Comparison of ENCODE assay signal across 17 cellular contexts in genomic region chr21:46082638-46083270, GRCh38. TPM values are rescaled to one million over a fixed set of nuclear protein-coding genes. Genes with fewer than 3 reads are reported as not detected.
DNase-seq lines count a peak whose midpoint lies in the region; TF ChIP-seq lines count a peak whose summit lies in the region.
"Had no signal": no experiment of that assay in that cellular context is flagged by ENCODE, and none has a peak within 500 bp of the region (broad histone marks: within the 10 kb centered on the region; RNA-seq: fewer than 3 reads in every experiment).

No MANE protein-coding gene starts in this region.

- DNase-seq in activated CD4-positive, alpha-beta memory T cell treated with anti-CD3 and anti-CD28 coated beads, Interleukin-2, amount 10 ng/mL, durations not matched to agents 7 days and 5 days = peak; percentile 13
- DNase-seq in activated CD4-positive, alpha-beta memory T cell treated with anti-CD3 and anti-CD28 coated beads for 36 hours = no peak
- DNase-seq in endodermal cell = peak; percentile 33
- no peak for DNase-seq in neural crest cell (ENCODE audit: low read depth, low spot score)
- DNase-seq in globus pallidus (ENCODE audit: low spot score) = no peak
- DNase-seq in T-helper 2 cell = no peak
- no peak for DNase-seq in C1 segment of cervical spinal cord (lab: John Stamatoyannopoulos, UW)
- DNase-seq: 8988T; activated naive CD4-positive, alpha-beta T cell; gastrocnemius medialis; stimulated activated CD4-positive, alpha-beta T cell treated with anti-CD3 and anti-CD28 coated beads, Interleukin-4, amount 100 ng/mL, for 4 hours; stimulated activated CD8-positive, alpha-beta memory T cell treated with anti-CD3 and anti-CD28 coated beads, Interleukin-4, amount 100 ng/mL, for 48 hours had no signal

- H3K36me3 ChIP-seq in endodermal cell (ENCODE audit: control insufficient read depth, insufficient read depth, low read length) = no peaks in the 10 kb centered on the region
- H3K36me3 ChIP-seq in urinary bladder (ENCODE audit: insufficient read depth) = no peaks in the 10 kb centered on the region
- H3K36me3 ChIP-seq: BLaER1, gastrocnemius medialis, lower lobe of right lung, thoracic aorta had no signal

- 88 to 90% methylated on average over 5 to 14 of the region's 14 CpGs for WGBS in endodermal cell (ENCODE audit: insufficient coverage in 1 of 2, insufficient read length in 1 of 2), 2 experiments
- 86% methylated on average over 14 of the region's 14 CpGs for WGBS in urinary bladder

- H3K27me3 ChIP-seq in endodermal cell (ENCODE audit: control insufficient read depth, insufficient read depth, low read length, poor library complexity, severe bottlenecking) = no peaks in the 10 kb centered on the region
- H3K27me3 ChIP-seq: BLaER1 had no signal

- no peak overlapping the region for H3K27ac Mint-ChIP-seq in activated CD4-positive, alpha-beta memory T cell treated with anti-CD3 and anti-CD28 coated beads, Interleukin-2, amount 10 ng/mL, durations not matched to agents 7 days and 5 days
- H3K27ac Mint-ChIP-seq in activated CD4-positive, alpha-beta memory T cell treated with anti-CD3 and anti-CD28 coated beads for 36 hours = no peak overlapping the region
- H3K27ac Mint-ChIP-seq in endodermal cell (no peak overlapping the region), neural crest cell (ENCODE audit: unreplicated experiment) (peak overlapping the region; percentile 81)

- intact Hi-C loops in activated CD4-positive, alpha-beta memory T cell treated with anti-CD3 and anti-CD28 coated beads for 36 hours (cut with micrococcal nuclease) = no loop called here

- no peak overlapping the region for H3K4me3 Mint-ChIP-seq in activated CD4-positive, alpha-beta memory T cell treated with anti-CD3 and anti-CD28 coated beads, Interleukin-2, amount 10 ng/mL, durations not matched to agents 7 days and 5 days
- H3K4me3 Mint-ChIP-seq in activated CD4-positive, alpha-beta memory T cell treated with anti-CD3 and anti-CD28 coated beads for 36 hours = no peak overlapping the region
- H3K4me3 Mint-ChIP-seq in endodermal cell (no peak overlapping the region), neural crest cell (no peak overlapping the region)

- H3K9ac ChIP-seq in endodermal cell (ENCODE audit: extremely low read depth, low read length, poor library complexity, severe bottlenecking) = no peak overlapping the region
- H3K9ac ChIP-seq: BLaER1 had no signal

- CTCF ChIA-PET in activated CD4-positive, alpha-beta memory T cell treated with anti-CD3 and anti-CD28 coated beads, Interleukin-2, amount 10 ng/mL, durations not matched to agents 7 days and 5 days (lab: Charles Lee) = no interaction called here
- CTCF ChIA-PET in activated CD4-positive, alpha-beta memory T cell treated with anti-CD3 and anti-CD28 coated beads for 36 hours (lab: Charles Lee) = no interaction called here

- peaks cover 5% of the 10 kb centered on the region for H3K9me3 Mint-ChIP-seq in activated CD4-positive, alpha-beta memory T cell treated with anti-CD3 and anti-CD28 coated beads, Interleukin-2, amount 10 ng/mL, durations not matched to agents 7 days and 5 days
- peaks cover 14% of the 10 kb centered on the region for H3K9me3 Mint-ChIP-seq in activated CD4-positive, alpha-beta memory T cell treated with anti-CD3 and anti-CD28 coated beads for 36 hours
- H3K9me3 Mint-ChIP-seq in endodermal cell = peaks cover 14% of the 10 kb centered on the region
- H3K9me3 Mint-ChIP-seq in neural crest cell = peaks cover 3% of the 10 kb centered on the region

- H3K27me3 Mint-ChIP-seq in activated CD4-positive, alpha-beta memory T cell treated with anti-CD3 and anti-CD28 coated beads, Interleukin-2, amount 10 ng/mL, durations not matched to agents 7 days and 5 days = peaks cover 2% of the 10 kb centered on the region
- H3K27me3 Mint-ChIP-seq in activated CD4-positive, alpha-beta memory T cell treated with anti-CD3 and anti-CD28 coated beads for 36 hours = no peaks in the 10 kb centered on the region
- H3K27me3 Mint-ChIP-seq in endodermal cell (ENCODE audit: insufficient read depth) (no peaks in the 10 kb centered on the region), neural crest cell (ENCODE audit: low read depth) (peaks cover 3% of the 10 kb centered on the region)

- H3K4me3 ChIP-seq in endodermal cell (ENCODE audit: low read length) = no peak overlapping the region
- H3K4me3 ChIP-seq in urinary bladder (ENCODE audit: low read depth, low read length) = no peak overlapping the region
- H3K4me3 ChIP-seq: BLaER1, gastrocnemius medialis, GM12878, lower lobe of right lung, thoracic aorta had no signal

- POLR2A ChIA-PET in activated CD4-positive, alpha-beta memory T cell treated with anti-CD3 and anti-CD28 coated beads, Interleukin-2, amount 10 ng/mL, durations not matched to agents 7 days and 5 days (lab: Charles Lee) = no interaction called here
- POLR2A ChIA-PET in activated CD4-positive, alpha-beta memory T cell treated with anti-CD3 and anti-CD28 coated beads for 36 hours (lab: Charles Lee) = no interaction called here

- no peaks in the 10 kb centered on the region for H3K4me1 Mint-ChIP-seq in activated CD4-positive, alpha-beta memory T cell treated with anti-CD3 and anti-CD28 coated beads, Interleukin-2, amount 10 ng/mL, durations not matched to agents 7 days and 5 days
- H3K4me1 Mint-ChIP-seq in activated CD4-positive, alpha-beta memory T cell treated with anti-CD3 and anti-CD28 coated beads for 36 hours (ENCODE audit: low read depth) = no peaks in the 10 kb centered on the region
- H3K4me1 Mint-ChIP-seq in endodermal cell (no peaks in the 10 kb centered on the region), neural crest cell (no peaks in the 10 kb centered on the region)

- H3K4me1 ChIP-seq in endodermal cell (ENCODE audit: control insufficient read depth, insufficient read depth, low read length) = no peaks in the 10 kb centered on the region
- H3K4me1 ChIP-seq in urinary bladder (ENCODE audit: insufficient read depth) = no peaks in the 10 kb centered on the region
- H3K4me1 ChIP-seq: gastrocnemius medialis, lower lobe of right lung had no signal

- H3K27ac ChIP-seq in endodermal cell (ENCODE audit: low read depth, low read length) (no peak overlapping the region), urinary bladder (ENCODE audit: low read depth) (peak overlapping the region; percentile 48)
- H3K27ac ChIP-seq: BLaER1, gastrocnemius medialis, lower lobe of right lung, thoracic aorta had no signal

- TF ChIP-seq CTCF in endodermal cell (conservative IDR thresholded peaks at IDR 0.05) (no peak), neural crest cell (conservative IDR thresholded peaks at IDR 0.05) (no peak)

- no peaks in the 10 kb centered on the region for H3K36me3 Mint-ChIP-seq in activated CD4-positive, alpha-beta memory T cell treated with anti-CD3 and anti-CD28 coated beads, Interleukin-2, amount 10 ng/mL, durations not matched to agents 7 days and 5 days (ENCODE audit: low read depth)
- H3K36me3 Mint-ChIP-seq in activated CD4-positive, alpha-beta memory T cell treated with anti-CD3 and anti-CD28 coated beads for 36 hours = peaks cover 2% of the 10 kb centered on the region
- H3K36me3 Mint-ChIP-seq in endodermal cell (ENCODE audit: low read depth) (no peaks in the 10 kb centered on the region), neural crest cell (ENCODE audit: low read depth) (peaks cover 5% of the 10 kb centered on the region)

- H3K9me3 ChIP-seq in endodermal cell (ENCODE audit: control insufficient read depth, low read length) = peaks cover 10% of the 10 kb centered on the region
- H3K9me3 ChIP-seq: gastrocnemius medialis, lower lobe of right lung, thoracic aorta had no signal

RNA-seq across cellular contexts. Expression of gene COL6A2, which starts 15.2 kb away (rescaled TPM):
- 1 to 10 TPM; 1.1 to 1.6 TPM for total RNA-seq in activated CD4-positive, alpha-beta memory T cell treated with anti-CD3 and anti-CD28 coated beads, Interleukin-2, amount 10 ng/mL, durations not matched to agents 7 days and 5 days
- 1 to 10 TPM; 4.3 to 4.8 TPM for total RNA-seq in activated CD4-positive, alpha-beta memory T cell treated with anti-CD3 and anti-CD28 coated beads for 36 hours
- total RNA-seq in endodermal cell (100 to 1,000 TPM; 259 to 377 TPM), neural crest cell (17.8 and 18.5 TPM in 2 replicates), urinary bladder (1,109 TPM)
- 117 TPM for polyA plus RNA-seq in endodermal cell (2013, experiment 1 of 2)
- polyA plus RNA-seq in endodermal cell (2013, experiment 2 of 2) = 114 TPM
- 1,471 TPM for polyA plus RNA-seq in urinary bladder

Comparison
In these comparisons a context has a peak if more than half of its experiments do, and no peak if none do; other contexts are left out.
1. DNase-seq: peak in activated CD4-positive, alpha-beta memory T cell treated with anti-CD3 and anti-CD28 coated beads, Interleukin-2, amount 10 ng/mL, durations not matched to agents 7 days and 5 days (single experiment) and endodermal cell (single experiment); none in activated CD4-positive, alpha-beta memory T cell treated with anti-CD3 and anti-CD28 coated beads for 36 hours (single experiment), neural crest cell (single experiment), globus pallidus (single experiment), T-helper 2 cell (0 of 5) and C1 segment of cervical spinal cord (0 of 14).
2. RNA of gene COL6A2, which starts 15.2 kb away (total RNA-seq): 1,109 TPM in urinary bladder (single experiment) and 259 to 377 TPM in endodermal cell; 17.8 to 18.5 TPM in neural crest cell, 4.3 to 4.8 TPM in activated CD4-positive, alpha-beta memory T cell treated with anti-CD3 and anti-CD28 coated beads for 36 hours and 1.1 to 1.6 TPM in activated CD4-positive, alpha-beta memory T cell treated with anti-CD3 and anti-CD28 coated beads, Interleukin-2, amount 10 ng/mL, durations not matched to agents 7 days and 5 days; every median in the first group is over 10 times any median in the second.